Comparison of ENCODE assay signal across 8 cellular contexts in genomic region chr10:62632071-62632809, GRCh38.
DNase-seq lines count a peak whose midpoint lies in the region; ATAC-seq and TF ChIP-seq lines count a peak whose summit lies in the region.

No MANE protein-coding gene starts in this region.

- 38 to 43% methylated on average over 8 to 12 of the region's 12 CpGs for WGBS in upper lobe of left lung, 2 donors
- WGBS in lower leg skin, 2 donors: 58 to 66% methylated on average over 12 of the region's 12 CpGs

- POLR2A ChIA-PET in activated CD4-positive, alpha-beta T cell treated with anti-CD3 and anti-CD28 coated beads for 36 hours (lab: Charles Lee): no interaction called here

- no peak overlapping the region for H3K4me3 Mint-ChIP-seq in activated CD4-positive, alpha-beta T cell treated with anti-CD3 and anti-CD28 coated beads for 36 hours

- H3K27me3 Mint-ChIP-seq in activated CD4-positive, alpha-beta T cell treated with anti-CD3 and anti-CD28 coated beads for 36 hours: no peaks in the 10 kb centered on the region

- peak; percentile 67 for ATAC-seq in GM19438 (IDR thresholded peaks at IDR 0.05; ENCODE audit: low read depth, unreplicated experiment)
- ATAC-seq in HG03432 (IDR thresholded peaks at IDR 0.05; ENCODE audit: unreplicated experiment): peak; percentile 81
- ATAC-seq in activated CD4-positive, alpha-beta T cell treated with anti-CD3 and anti-CD28 coated beads for 36 hours: peak; percentile 86
- ATAC-seq in left cardiac atrium: peak; percentile 63 to 72
- peak; percentile 74 to 87 for ATAC-seq in upper lobe of left lung (ENCODE audit: low FRiP score in 2 of 2)

- DNase-seq in CD1c-positive myeloid dendritic cell (ENCODE audit: extremely low spot score): peak; percentile 98
- peak; percentile 68 for DNase-seq in activated CD4-positive, alpha-beta T cell treated with anti-CD3 and anti-CD28 coated beads for 36 hours
- peak; percentile 65 for DNase-seq in left cardiac atrium
- peak; percentile 24 to 66 for DNase-seq in upper lobe of left lung
- DNase-seq in lower leg skin (ENCODE audit: low spot score in 2 of 2): no peak
- no peak for DNase-seq in NCI-H524 (lab: John Stamatoyannopoulos, UW)

- TF ChIP-seq EP300 in upper lobe of left lung (IDR thresholded peaks at IDR 0.05): peak in 2 of 4 donors; percentile 16 to 70

- H3K9me3 Mint-ChIP-seq in activated CD4-positive, alpha-beta T cell treated with anti-CD3 and anti-CD28 coated beads for 36 hours (ENCODE audit: low read depth): no peaks in the 10 kb centered on the region

- H3K9me3 ChIP-seq in upper lobe of left lung: no peaks in the 10 kb centered on the region

- H3K27ac ChIP-seq in upper lobe of left lung: peak overlapping the region in 3 of 4 donors; percentile 62 to 72 (median 72)

- peaks cover 25% of the 10 kb centered on the region for H3K4me1 Mint-ChIP-seq in activated CD4-positive, alpha-beta T cell treated with anti-CD3 and anti-CD28 coated beads for 36 hours

- no peaks in the 10 kb centered on the region for H3K36me3 Mint-ChIP-seq in activated CD4-positive, alpha-beta T cell treated with anti-CD3 and anti-CD28 coated beads for 36 hours (ENCODE audit: low read depth)

- TF ChIP-seq POLR2A in upper lobe of left lung (IDR thresholded peaks at IDR 0.05) (peak in 1 of 4 donors; percentile 19), lower leg skin (IDR thresholded peaks at IDR 0.05) (no peak)

- CTCF ChIA-PET in activated CD4-positive, alpha-beta T cell treated with anti-CD3 and anti-CD28 coated beads for 36 hours (lab: Charles Lee): interaction anchor here (0.7 to 1.1 kb wide), 2 partner anchors 22 to 516 kb away, joined by 3 to 4 read pairs; no protein-coding TSS in a partner anchor

- peak overlapping the region; percentile 59 for H3K27ac Mint-ChIP-seq in activated CD4-positive, alpha-beta T cell treated with anti-CD3 and anti-CD28 coated beads for 36 hours

- H3K4me1 ChIP-seq in upper lobe of left lung: peaks cover 0 to 9% (median 7%) of the 10 kb centered on the region in 4 donors

- H3K4me3 ChIP-seq in upper lobe of left lung (no peak overlapping the region), lower leg skin (ENCODE audit: low read depth, poor library complexity, severe bottlenecking) (no peak overlapping the region)

- H3K36me3 ChIP-seq in upper lobe of left lung: no peaks in the 10 kb centered on the region

- intact Hi-C loops in activated CD4-positive, alpha-beta T cell treated with anti-CD3 and anti-CD28 coated beads for 36 hours (cut with DNase I, micrococcal nuclease): no loop called here
- intact Hi-C loops in left cardiac atrium (cut with DNase I) (no loop called here), lower leg skin (cut with DNase I; ENCODE audit: low total_unique reads) (no loop called here)

- no peaks in the 10 kb centered on the region for H3K27me3 ChIP-seq in upper lobe of left lung

- TF ChIP-seq CTCF in upper lobe of left lung (IDR thresholded peaks at IDR 0.05) (no peak), lower leg skin (IDR thresholded peaks at IDR 0.05) (no peak)

Comparison
In these comparisons a context has a peak if more than half of its experiments do, and no peak if none do; other contexts are left out.
1. DNase-seq: peak in CD1c-positive myeloid dendritic cell (single experiment), activated CD4-positive, alpha-beta T cell treated with anti-CD3 and anti-CD28 coated beads for 36 hours (single experiment), left cardiac atrium (single experiment) and upper lobe of left lung (2 of 2); none in lower leg skin (0 of 2) and NCI-H524 (0 of 2).
2. Peak in every context shown above with its lines, with median percentiles within 50 percentile points of each other: ATAC-seq.